ENCODE assay signal across 20 cellular contexts in genomic region chr9:130786526-130786925, GRCh38. TPM values are rescaled to one million over a fixed set of nuclear protein-coding genes. Genes with fewer than 3 reads are reported as not detected.
DNase-seq lines count a peak whose midpoint lies in the region; ATAC-seq and TF ChIP-seq lines count a peak whose summit lies in the region.
"Had no signal": no experiment of that assay in that cellular context is flagged by ENCODE, and none has a peak within 500 bp of the region (broad histone marks: within the 10 kb centered on the region; RNA-seq: fewer than 3 reads in every experiment).

No MANE protein-coding gene starts in this region.

- peak overlapping the region; percentile 35 to 70 for H3K27ac ChIP-seq in right atrium auricular region
- peak overlapping the region in 3 of 4 donors; percentile 15 to 50 (median 47) for H3K27ac ChIP-seq in transverse colon

- intact Hi-C loops in Right ventricle myocardium superior (cut with DNase I), result loop anchor here (5.0 kb wide), 1 partner anchor 36 kb away; no protein-coding TSS in a partner anchor
- intact Hi-C loops in transverse colon (cut with DNase I; ENCODE audit: low total_unique reads), result no loop called here

- no peaks in the 10 kb centered on the region for H3K27me3 Mint-ChIP-seq in chondrocyte (ENCODE audit: low read depth)
- no peaks in the 10 kb centered on the region for H3K27me3 Mint-ChIP-seq in osteocyte (ENCODE audit: unreplicated experiment)
- H3K27me3 Mint-ChIP-seq: B cell had no signal

- TF ChIP-seq POLR2A in transverse colon (IDR thresholded peaks at IDR 0.05), result no peak

- H3K27me3 ChIP-seq in right atrium auricular region (no peaks in the 10 kb centered on the region), transverse colon (no peaks in the 10 kb centered on the region)
- H3K27me3 ChIP-seq: Peyer's patch had no signal

- no peak overlapping the region for H3K4me3 Mint-ChIP-seq in chondrocyte (ENCODE audit: unreplicated experiment)
- no peak overlapping the region for H3K4me3 Mint-ChIP-seq in osteocyte (ENCODE audit: unreplicated experiment)
- H3K4me3 Mint-ChIP-seq: B cell had no signal

- peaks cover 0 to 14% of the 10 kb centered on the region in 2 donors for H3K9me3 ChIP-seq in right atrium auricular region
- peaks cover 0 to 10% of the 10 kb centered on the region in 2 donors for H3K9me3 ChIP-seq in transverse colon
- H3K9me3 ChIP-seq: Peyer's patch had no signal

- DNase-seq in right atrium auricular region (ENCODE audit: low spot score) (no peak), Right ventricle myocardium superior (no peak), chondrocyte (ENCODE audit: low spot score) (no peak), osteocyte (ENCODE audit: extremely low spot score, unreplicated experiment) (no peak), transverse colon (no peak), EL (no peak)
- DNase-seq: DMS79 treated with DMSO at 0.1 percent for 48 hours; HCEC 1CT; KBM-7; MV-4-11; NCI-H1694 treated with DMSO at 0.1 percent for 48 hours; NCI-H2107; NCI-H510A; NCI-H748 treated with DMSO at 0.1 percent for 48 hours; NK-92 treated with Interleukin-12 subunit alpha and Interleukin-12 subunit beta, amount 100 ng/mL, for 24 hours; Peyer's patch had no signal

- no peak for TF ChIP-seq CTCF in right atrium auricular region (IDR thresholded peaks at IDR 0.05)
- no peak for TF ChIP-seq CTCF in chondrocyte (IDR thresholded peaks at IDR 0.05)
- TF ChIP-seq CTCF in osteocyte (IDR thresholded peaks at IDR 0.05), result no peak
- TF ChIP-seq CTCF in transverse colon (IDR thresholded peaks at IDR 0.05), result no peak

- H3K27ac Mint-ChIP-seq in chondrocyte (ENCODE audit: unreplicated experiment) (peak overlapping the region; percentile 86), osteocyte (ENCODE audit: unreplicated experiment) (peak overlapping the region; percentile 32)
- H3K27ac Mint-ChIP-seq: B cell had no signal

- ATAC-seq in Right ventricle myocardium superior (ENCODE audit: poor library complexity), result no peak
- ATAC-seq in GM18520 (IDR thresholded peaks at IDR 0.05; ENCODE audit: unreplicated experiment), result no peak
- ATAC-seq in GM19351 (IDR thresholded peaks at IDR 0.05; ENCODE audit: unreplicated experiment), result no peak
- ATAC-seq: Right ventricle myocardium inferior had no signal

- H3K36me3 ChIP-seq in right atrium auricular region (no peaks in the 10 kb centered on the region), transverse colon (no peaks in the 10 kb centered on the region)
- H3K36me3 ChIP-seq: Peyer's patch had no signal

- H3K4me3 ChIP-seq in right atrium auricular region, result no peak overlapping the region
- no peak overlapping the region for H3K4me3 ChIP-seq in transverse colon
- H3K4me3 ChIP-seq: Peyer's patch had no signal

- in situ Hi-C loops in transverse colon (cut with MboI; ENCODE audit: low pct_ligation_motif_present in 1 of 4, low pct_unique_long_range_greater_than_20kb in 1 of 4, low sequenced_read_pairs in 3 of 4), result no loop called here

- peaks cover 35% of the 10 kb centered on the region for H3K4me1 Mint-ChIP-seq in chondrocyte (ENCODE audit: low read depth)
- peaks cover 32% of the 10 kb centered on the region for H3K4me1 Mint-ChIP-seq in osteocyte (ENCODE audit: unreplicated experiment)

- peaks cover 0 to 50% of the 10 kb centered on the region in 2 donors for H3K4me1 ChIP-seq in right atrium auricular region
- peaks cover 6 to 17% (median 15%) of the 10 kb centered on the region in 4 donors for H3K4me1 ChIP-seq in transverse colon

- TF ChIP-seq EP300 in transverse colon (IDR thresholded peaks at IDR 0.05; ENCODE audit: low read depth), result no peak

- H3K36me3 Mint-ChIP-seq in chondrocyte (ENCODE audit: low read depth), result peaks cover 9% of the 10 kb centered on the region
- peaks cover 6% of the 10 kb centered on the region for H3K36me3 Mint-ChIP-seq in osteocyte (ENCODE audit: unreplicated experiment)

- 84 to 93% methylated on average over 4 of the region's 4 CpGs for WGBS in transverse colon (ENCODE audit: low coverage in 1 of 2), 2 donors

- H3K9me3 Mint-ChIP-seq in chondrocyte (ENCODE audit: low read depth) (peaks cover 17% of the 10 kb centered on the region), osteocyte (ENCODE audit: unreplicated experiment) (peaks cover 8% of the 10 kb centered on the region)

RNA-seq across cellular contexts. Expression of gene ABL1, which starts 48.5 kb away (rescaled TPM):
- 10 to 100 TPM; 26.3 to 38.9 TPM for total RNA-seq in right atrium auricular region
- 31.5 TPM for total RNA-seq in Right ventricle myocardium superior
- 73.6 to 93.7 TPM (median 91.5 TPM) in 3 replicates for total RNA-seq in chondrocyte
- 97.7 and 101 TPM in 2 replicates for total RNA-seq in osteocyte
- 10 to 100 TPM; 66.9 to 97.1 (median 81.8) TPM for total RNA-seq in transverse colon
